In genomic region chr10:26696786-26697162, GRCh38 we compare ENCODE assay signal across 8 cellular contexts. TPM values are rescaled to one million over a fixed set of nuclear protein-coding genes. Genes with fewer than 3 reads are reported as not detected.
DNase-seq lines count a peak whose midpoint lies in the region; ATAC-seq and TF ChIP-seq lines count a peak whose summit lies in the region.

No MANE protein-coding gene starts in this region.

- no peaks in the 10 kb centered on the region for H3K9me3 Mint-ChIP-seq in brain

- no peaks in the 10 kb centered on the region for H3K9me3 ChIP-seq in HUES64 (ENCODE audit: insufficient read depth, low read depth, low read length)
- H3K9me3 ChIP-seq in mucosa of rectum (ENCODE audit: control insufficient read depth in 2 of 2, low read length in 2 of 2): no peaks in the 10 kb centered on the region

- H3K27ac Mint-ChIP-seq in brain: peak overlapping the region; percentile 94 to 98 (median 96)

- DNase-seq in erythroblast (lab: John Stamatoyannopoulos, UW) (no peak), NCI-H774 (lab: John Stamatoyannopoulos, UW) (no peak), NCI-H2196 treated with DMSO at 0.1 percent for 48 hours (lab: John Stamatoyannopoulos, UW; ENCODE audit: unreplicated experiment) (no peak)

- H3K36me3 ChIP-seq in HUES64 (ENCODE audit: insufficient read depth, low read length) (peaks cover 7% of the 10 kb centered on the region; the same call in 1 of the 2 replicates), mucosa of rectum (ENCODE audit: control insufficient read depth in 2 of 2, insufficient read depth in 2 of 2, low read length in 2 of 2) (no peaks in the 10 kb centered on the region)

- H3K4me1 Mint-ChIP-seq in brain: peaks cover 36% of the 10 kb centered on the region

- TF ChIP-seq POLR2A in GM18505 (IDR thresholded peaks at IDR 0.05; ENCODE audit: borderline replicate concordance, extremely low read depth, insufficient read depth, insufficient read length) (no peak), erythroblast (IDR thresholded peaks at IDR 0.05; ENCODE audit: low read length) (no peak)

- H3K4me3 ChIP-seq in HUES64 (ENCODE audit: low read length) (peak overlapping the region; percentile 93), mucosa of rectum (ENCODE audit: low read length in 2 of 2) (peak overlapping the region; percentile 83 to 97)

- peak overlapping the region; percentile 93 to 99 (median 96) for H3K4me3 Mint-ChIP-seq in brain

- H3K27me3 ChIP-seq in HUES64 (ENCODE audit: insufficient read depth, low read length) (no peaks in the 10 kb centered on the region; the same call in 1 of the 2 replicates), mucosa of rectum (ENCODE audit: control insufficient read depth in 2 of 2, insufficient read depth in 2 of 2, low read length in 2 of 2) (no peaks in the 10 kb centered on the region)

- H3K27me3 Mint-ChIP-seq in brain: peaks cover 13% of the 10 kb centered on the region

- WGBS in HUES64: 39% methylated on average over 11 of the region's 11 CpGs

- H3K27ac ChIP-seq in HUES64 (ENCODE audit: low read depth, low read length): no peak overlapping the region
- peak overlapping the region; percentile 89 to 94 for H3K27ac ChIP-seq in mucosa of rectum (ENCODE audit: low read depth in 2 of 2, low read length in 2 of 2)

- H3K9ac ChIP-seq in HUES64 (ENCODE audit: low read depth, low read length): peak overlapping the region; percentile 83
- H3K9ac ChIP-seq in mucosa of rectum (ENCODE audit: low read depth in 1 of 2, low read length in 2 of 2): peak overlapping the region; percentile 71 to 82

- H3K4me1 ChIP-seq in HUES64 (ENCODE audit: insufficient read depth, low read length): no peaks in the 10 kb centered on the region
- H3K4me1 ChIP-seq in mucosa of rectum (ENCODE audit: control insufficient read depth in 2 of 2, insufficient read depth in 2 of 2, low read length in 2 of 2): peaks cover 22 to 28% of the 10 kb centered on the region in 2 donors

- TF ChIP-seq CTCF in brain (conservative IDR thresholded peaks at IDR 0.05): no peak

- H3K36me3 Mint-ChIP-seq in brain: peaks cover 8% of the 10 kb centered on the region

- ATAC-seq in GM18907 (IDR thresholded peaks at IDR 0.05; ENCODE audit: unreplicated experiment) (peak; percentile 8), GM18505 (IDR thresholded peaks at IDR 0.05; ENCODE audit: unreplicated experiment) (no peak)

RNA-seq across cellular contexts. Expression of gene PDSS1, which starts 0.7 kb away (rescaled TPM):
- 20.2 TPM for polyA plus RNA-seq in HUES64 (2013, experiment 1 of 2)
- 13.3 TPM for polyA plus RNA-seq in HUES64 (2013, experiment 2 of 2)
- polyA plus RNA-seq in brain (ENCODE audit: insufficient read depth, low read depth, low replicate concordance): 2.8 TPM
